29 cellular contexts compared by ENCODE assay signal in genomic region chr16:74492976-74493375, GRCh38.
"Had no signal": no experiment of that assay in that cellular context is flagged by ENCODE, and none has a peak within 500 bp of the region (broad histone marks: within the 10 kb centered on the region; RNA-seq: fewer than 3 reads in every experiment).

No MANE protein-coding gene starts in this region.

- H3K27ac ChIP-seq: adrenal gland, body of pancreas, cardiac muscle cell, coronary artery, WERI-Rb-1 had no signal

- DNase-seq: activated B cell treated with CpG ODN at 0.5 μM for 24 hours; activated CD4-positive, alpha-beta T cell treated with anti-CD3 and anti-CD28 coated beads for 48 hours; activated CD4-positive, alpha-beta T cell treated with anti-CD3 and anti-CD28 coated beads, Interleukin-2, amount 50 U/mL, for 1 hour; activated CD4-positive, alpha-beta T cell treated with anti-CD3 and anti-CD28 coated beads, Interleukin-2, amount 50 U/mL, for 48 hours; activated CD8-positive, alpha-beta memory T cell treated with anti-CD3 and anti-CD28 coated beads for 24 hours; activated CD8-positive, alpha-beta T cell treated with anti-CD3 and anti-CD28 coated beads for 36 hours; activated effector memory CD4-positive, alpha-beta T cell treated with Interleukin-2 at 50 U/mL for 16 hours; activated naive CD4-positive, alpha-beta T cell treated with anti-CD3 and anti-CD28 coated beads for 36 hours; activated naive CD8-positive, alpha-beta T cell treated with anti-CD3 and anti-CD28 coated beads for 36 hours; activated naive CD8-positive, alpha-beta T cell treated with anti-CD3 and anti-CD28 coated beads, Interleukin-2, amount 50 U/mL, for 24 hours; activated T-cell treated with anti-CD3 and anti-CD28 coated beads, Interleukin-2, amount 50 U/mL, for 4 hours; adrenal gland; amygdala; aorta; body of pancreas; dorsolateral prefrontal cortex; effector memory CD4-positive, alpha-beta T cell; endodermal cell; foreskin fibroblast; head of caudate nucleus; T-cell; T-helper 9 cell; WERI-Rb-1 had no signal

- H3K9me3 ChIP-seq: adrenal gland, body of pancreas had no signal

- ATAC-seq: activated CD4-positive, CD25-positive, alpha-beta regulatory T cell treated with anti-CD3 and anti-CD28 coated beads, Interleukin-2, amount 50 U/mL, for 24 hours; activated CD8-positive, alpha-beta T cell treated with anti-CD3 and anti-CD28 coated beads for 36 hours; activated naive CD8-positive, alpha-beta T cell treated with anti-CD3 and anti-CD28 coated beads, Interleukin-2, amount 50 U/mL, for 24 hours; activated T-cell treated with anti-CD3 and anti-CD28 coated beads, Interleukin-2, amount 50 U/mL, for 4 hours; activated T-helper 17 cell treated with anti-CD3 and anti-CD28 coated beads, Interleukin-2, amount 50 U/mL, for 72 hours; body of pancreas; esophagus mucosa; T-cell had no signal

- FAIRE-seq: frontal cortex had no signal

- H3K4me3 ChIP-seq: adrenal gland, body of pancreas, cardiac muscle cell, coronary artery, dorsolateral prefrontal cortex had no signal

- H3K4me1 ChIP-seq: adrenal gland, body of pancreas had no signal

- H3K27me3 ChIP-seq: adrenal gland, body of pancreas, cardiac muscle cell, dorsolateral prefrontal cortex had no signal
